ENCODE assay signal across 1 cellular context in genomic region chr9:133030317-133031129, GRCh38.
TF ChIP-seq lines count a peak whose summit lies in the region.

A gene with protein sequence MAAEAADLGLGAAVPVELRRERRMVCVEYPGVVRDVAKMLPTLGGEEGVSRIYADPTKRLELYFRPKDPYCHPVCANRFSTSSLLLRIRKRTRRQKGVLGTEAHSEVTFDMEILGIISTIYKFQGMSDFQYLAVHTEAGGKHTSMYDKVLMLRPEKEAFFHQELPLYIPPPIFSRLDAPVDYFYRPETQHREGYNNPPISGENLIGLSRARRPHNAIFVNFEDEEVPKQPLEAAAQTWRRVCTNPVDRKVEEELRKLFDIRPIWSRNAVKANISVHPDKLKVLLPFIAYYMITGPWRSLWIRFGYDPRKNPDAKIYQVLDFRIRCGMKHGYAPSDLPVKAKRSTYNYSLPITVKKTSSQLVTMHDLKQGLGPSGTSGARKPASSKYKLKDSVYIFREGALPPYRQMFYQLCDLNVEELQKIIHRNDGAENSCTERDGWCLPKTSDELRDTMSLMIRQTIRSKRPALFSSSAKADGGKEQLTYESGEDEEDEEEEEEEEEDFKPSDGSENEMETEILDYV (plus strand): TSS chr9:133030997. CDS start chr9:133031012, 15 bp downstream.

TF ChIP-seq in HepG2, 621 proteins besides CTCF, POLR2A, EP300 and RAD21 (continued from another document and continues in another):
- TF ChIP-seq E2F2 (CRISPR knock-in tag; IDR thresholded peaks at IDR 0.05; ENCODE audit: borderline replicate concordance): no peak
- no peak for TF ChIP-seq NCOA1 (CRISPR knock-in tag; IDR thresholded peaks at IDR 0.05)
- peak; percentile 70; the same call in 1 of the 2 replicates for TF ChIP-seq EED (CRISPR knock-in tag; IDR thresholded peaks at IDR 0.05)
- no peak for TF ChIP-seq PHF5A (CRISPR knock-in tag; IDR thresholded peaks at IDR 0.05; ENCODE audit: low read depth, unreplicated experiment)
- peak; percentile 77 for TF ChIP-seq CEBPZ (IDR thresholded peaks at IDR 0.05; ENCODE audit: low read length)
- TF ChIP-seq FOXO4 (CRISPR knock-in tag; conservative IDR thresholded peaks at IDR 0.05): no peak
- peak; percentile 99 for TF ChIP-seq TAF1 (CRISPR knock-in tag; IDR thresholded peaks at IDR 0.05)
- TF ChIP-seq CSRNP2 (CRISPR knock-in tag; conservative IDR thresholded peaks at IDR 0.05; ENCODE audit: low read depth): no peak; the same call in 1 of the 2 replicates
- TF ChIP-seq POLR2AphosphoS5 (IDR thresholded peaks at IDR 0.05; ENCODE audit: low read depth, low read length): peak; percentile 91
- TF ChIP-seq ZFP41 (CRISPR knock-in tag; IDR thresholded peaks at IDR 0.05; ENCODE audit: borderline replicate concordance): no peak
- TF ChIP-seq ZBTB14 (CRISPR knock-in tag; IDR thresholded peaks at IDR 0.05): peak; percentile 12; the same call in 1 of the 2 replicates
- TF ChIP-seq ZNF782 (CRISPR knock-in tag; IDR thresholded peaks at IDR 0.05; ENCODE audit: borderline replicate concordance): peak; percentile 61; the same call in 1 of the 2 replicates
- no peak for TF ChIP-seq ZSCAN29 (CRISPR knock-in tag; conservative IDR thresholded peaks at IDR 0.05)
- TF ChIP-seq, protein P1, sequence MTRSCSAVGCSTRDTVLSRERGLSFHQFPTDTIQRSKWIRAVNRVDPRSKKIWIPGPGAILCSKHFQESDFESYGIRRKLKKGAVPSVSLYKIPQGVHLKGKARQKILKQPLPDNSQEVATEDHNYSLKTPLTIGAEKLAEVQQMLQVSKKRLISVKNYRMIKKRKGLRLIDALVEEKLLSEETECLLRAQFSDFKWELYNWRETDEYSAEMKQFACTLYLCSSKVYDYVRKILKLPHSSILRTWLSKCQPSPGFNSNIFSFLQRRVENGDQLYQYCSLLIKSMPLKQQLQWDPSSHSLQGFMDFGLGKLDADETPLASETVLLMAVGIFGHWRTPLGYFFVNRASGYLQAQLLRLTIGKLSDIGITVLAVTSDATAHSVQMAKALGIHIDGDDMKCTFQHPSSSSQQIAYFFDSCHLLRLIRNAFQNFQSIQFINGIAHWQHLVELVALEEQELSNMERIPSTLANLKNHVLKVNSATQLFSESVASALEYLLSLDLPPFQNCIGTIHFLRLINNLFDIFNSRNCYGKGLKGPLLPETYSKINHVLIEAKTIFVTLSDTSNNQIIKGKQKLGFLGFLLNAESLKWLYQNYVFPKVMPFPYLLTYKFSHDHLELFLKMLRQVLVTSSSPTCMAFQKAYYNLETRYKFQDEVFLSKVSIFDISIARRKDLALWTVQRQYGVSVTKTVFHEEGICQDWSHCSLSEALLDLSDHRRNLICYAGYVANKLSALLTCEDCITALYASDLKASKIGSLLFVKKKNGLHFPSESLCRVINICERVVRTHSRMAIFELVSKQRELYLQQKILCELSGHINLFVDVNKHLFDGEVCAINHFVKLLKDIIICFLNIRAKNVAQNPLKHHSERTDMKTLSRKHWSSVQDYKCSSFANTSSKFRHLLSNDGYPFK (CRISPR knock-in tag; IDR thresholded peaks at IDR 0.05; ENCODE audit: borderline replicate concordance): peak; percentile 65; the same call in 1 of the 2 replicates
- TF ChIP-seq, protein P2, sequence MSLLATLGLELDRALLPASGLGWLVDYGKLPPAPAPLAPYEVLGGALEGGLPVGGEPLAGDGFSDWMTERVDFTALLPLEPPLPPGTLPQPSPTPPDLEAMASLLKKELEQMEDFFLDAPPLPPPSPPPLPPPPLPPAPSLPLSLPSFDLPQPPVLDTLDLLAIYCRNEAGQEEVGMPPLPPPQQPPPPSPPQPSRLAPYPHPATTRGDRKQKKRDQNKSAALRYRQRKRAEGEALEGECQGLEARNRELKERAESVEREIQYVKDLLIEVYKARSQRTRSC (CRISPR knock-in tag; IDR thresholded peaks at IDR 0.05; ENCODE audit: low read depth): no peak; the same call in 1 of the 2 replicates
- TF ChIP-seq MED1 (CRISPR knock-in tag; IDR thresholded peaks at IDR 0.05): peak; percentile 75
- no peak; the same call in 1 of the 2 replicates for TF ChIP-seq ZBTB44 (CRISPR knock-in tag; IDR thresholded peaks at IDR 0.05)
- no peak for TF ChIP-seq ZBTB49 (CRISPR knock-in tag; IDR thresholded peaks at IDR 0.05; ENCODE audit: borderline replicate concordance)
- TF ChIP-seq KDM4B (CRISPR knock-in tag; IDR thresholded peaks at IDR 0.05): 0 out of 2 replicates have a peak, but pooled peaks have one; percentile 58
- TF ChIP-seq CEBPG (CRISPR knock-in tag; IDR thresholded peaks at IDR 0.05): peak; percentile 28; the same call in 1 of the 2 replicates
- TF ChIP-seq HMG20B (CRISPR knock-in tag; conservative IDR thresholded peaks at IDR 0.05): no peak; the same call in 1 of the 2 replicates
- no peak; the same call in 1 of the 2 replicates for TF ChIP-seq ERF (CRISPR knock-in tag; IDR thresholded peaks at IDR 0.05)
- no peak for TF ChIP-seq TCF7L2 (IDR thresholded peaks at IDR 0.05; ENCODE audit: low read depth, low read length)
- no peak for TF ChIP-seq MTA3 (CRISPR knock-in tag; IDR thresholded peaks at IDR 0.05)
- no peak for TF ChIP-seq MZF1 (CRISPR knock-in tag; IDR thresholded peaks at IDR 0.05; ENCODE audit: borderline replicate concordance)
- no peak for TF ChIP-seq SNAPC5 (CRISPR knock-in tag; IDR thresholded peaks at IDR 0.05; ENCODE audit: borderline replicate concordance)
- TF ChIP-seq RBAK (CRISPR knock-in tag; IDR thresholded peaks at IDR 0.05): no peak
- TF ChIP-seq, protein P3, sequence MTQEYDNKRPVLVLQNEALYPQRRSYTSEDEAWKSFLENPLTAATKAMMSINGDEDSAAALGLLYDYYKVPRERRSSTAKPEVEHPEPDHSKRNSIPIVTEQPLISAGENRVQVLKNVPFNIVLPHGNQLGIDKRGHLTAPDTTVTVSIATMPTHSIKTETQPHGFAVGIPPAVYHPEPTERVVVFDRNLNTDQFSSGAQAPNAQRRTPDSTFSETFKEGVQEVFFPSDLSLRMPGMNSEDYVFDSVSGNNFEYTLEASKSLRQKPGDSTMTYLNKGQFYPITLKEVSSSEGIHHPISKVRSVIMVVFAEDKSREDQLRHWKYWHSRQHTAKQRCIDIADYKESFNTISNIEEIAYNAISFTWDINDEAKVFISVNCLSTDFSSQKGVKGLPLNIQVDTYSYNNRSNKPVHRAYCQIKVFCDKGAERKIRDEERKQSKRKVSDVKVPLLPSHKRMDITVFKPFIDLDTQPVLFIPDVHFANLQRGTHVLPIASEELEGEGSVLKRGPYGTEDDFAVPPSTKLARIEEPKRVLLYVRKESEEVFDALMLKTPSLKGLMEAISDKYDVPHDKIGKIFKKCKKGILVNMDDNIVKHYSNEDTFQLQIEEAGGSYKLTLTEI (CRISPR knock-in tag; conservative IDR thresholded peaks at IDR 0.05): no peak
- TF ChIP-seq KLF15 (CRISPR knock-in tag; IDR thresholded peaks at IDR 0.05; ENCODE audit: borderline replicate concordance): no peak; the same call in 1 of the 2 replicates
- no peak for TF ChIP-seq ZNF205 (CRISPR knock-in tag; IDR thresholded peaks at IDR 0.05)
- TF ChIP-seq ZFAT (CRISPR knock-in tag; conservative IDR thresholded peaks at IDR 0.05): no peak
- 0 out of 2 replicates have a peak, but pooled peaks have one; percentile 26 for TF ChIP-seq FOSL1 (CRISPR knock-in tag; IDR thresholded peaks at IDR 0.05; ENCODE audit: borderline replicate concordance)
- 0 out of 2 replicates have a peak, but pooled peaks have one; percentile 33 for TF ChIP-seq PAWR (CRISPR knock-in tag; IDR thresholded peaks at IDR 0.05; ENCODE audit: borderline replicate concordance)
